In the genomic region with DNA sequence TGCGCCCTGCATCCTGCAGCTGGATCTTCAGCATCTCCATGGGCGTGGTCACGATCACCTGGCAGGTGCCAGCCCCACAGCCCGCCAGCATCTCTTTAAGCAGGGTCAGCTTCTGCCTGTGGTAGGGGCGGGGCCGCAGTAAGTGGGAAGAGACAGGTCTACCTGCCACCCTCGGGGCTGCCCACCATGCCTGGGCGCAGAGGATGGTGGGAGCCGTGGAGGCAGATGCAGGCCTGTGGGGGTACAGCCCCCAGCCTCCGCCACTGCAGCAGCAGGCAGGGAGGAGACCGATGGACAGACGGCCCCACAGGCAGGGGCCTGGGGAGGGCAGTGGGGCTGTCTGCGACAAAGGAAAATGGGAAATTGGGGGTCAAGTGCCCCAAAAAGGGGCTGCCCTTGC, we compare ENCODE assay signal across 16 cellular contexts. TPM values are rescaled to one million over a fixed set of nuclear protein-coding genes. Genes with fewer than 3 reads are reported as not detected.
DNase-seq lines count a peak whose midpoint lies in the region; ATAC-seq, FAIRE-seq and TF ChIP-seq lines count a peak whose summit lies in the region.
"Had no signal": no experiment of that assay in that cellular context is flagged by ENCODE, and none has a peak within 500 bp of the region (broad histone marks: within the 10 kb centered on the region; RNA-seq: fewer than 3 reads in every experiment).

No MANE protein-coding gene starts in this region.

- no peak overlapping the region for H3K27ac Mint-ChIP-seq in stimulated activated memory B cell treated with anti-CD40 and anti-IgM and Interleukin-4, amounts not matched to agents 10 μg/mL and 1 μg/mL and 100 μg/mL, for 72 hours
- H3K27ac Mint-ChIP-seq: HFFc6 had no signal

- H3K9me3 ChIP-seq in K562 (replicated peaks; ENCODE audit: control insufficient read depth, insufficient read depth, low read depth, low read length): no peaks in the 10 kb centered on the region
- H3K9me3 ChIP-seq: BLaER1, HAP-1 had no signal

- ATAC-seq in K562 (no peak), HG03196 (IDR thresholded peaks at IDR 0.05; ENCODE audit: unreplicated experiment) (no peak)
- ATAC-seq in stimulated activated memory B cell treated with anti-CD40 and anti-IgM and Interleukin-4, amounts not matched to agents 10 μg/mL and 1 μg/mL and 100 μg/mL, for 72 hours: no peak

- H2AFZ ChIP-seq in K562 (ENCODE audit: low read depth, low read length): no peak overlapping the region

- H4K20me1 ChIP-seq in K562 (replicated peaks; ENCODE audit: control insufficient read depth, insufficient read depth, low read length): no peaks in the 10 kb centered on the region

- no peaks in the 10 kb centered on the region for H3K27me3 ChIP-seq in K562 (ENCODE audit: control insufficient read depth in 2 of 2, insufficient read depth in 2 of 2, low read length in 2 of 2)
- H3K27me3 ChIP-seq: BLaER1 had no signal

- TF ChIP-seq POLR2A in K562 (conservative IDR thresholded peaks at IDR 0.05): no peak

- FAIRE-seq in K562 (lab: Jason Lieb, UNC): no peak
- FAIRE-seq: H1 had no signal

- H3K4me1 Mint-ChIP-seq in stimulated activated memory B cell treated with anti-CD40 and anti-IgM and Interleukin-4, amounts not matched to agents 10 μg/mL and 1 μg/mL and 100 μg/mL, for 72 hours: peaks cover 25% of the 10 kb centered on the region

- no peak overlapping the region for H3K9ac ChIP-seq in K562 (ENCODE audit: insufficient read depth in 1 of 2, low read depth in 2 of 2, low read length in 2 of 2)
- H3K9ac ChIP-seq: BLaER1 had no signal

- peaks cover 32% of the 10 kb centered on the region for H3K36me3 Mint-ChIP-seq in stimulated activated memory B cell treated with anti-CD40 and anti-IgM and Interleukin-4, amounts not matched to agents 10 μg/mL and 1 μg/mL and 100 μg/mL, for 72 hours

- peaks cover 7 to 89% of the 10 kb centered on the region in 2 experiments for H3K4me1 ChIP-seq in K562 (replicated peaks in 1 of 2; ENCODE audit: control insufficient read depth in 2 of 2, insufficient read depth in 2 of 2, low read length in 2 of 2)

- TF ChIP-seq EP300 in K562 (IDR thresholded peaks at IDR 0.05; ENCODE audit: low read length): no peak

- TF ChIP-seq CTCF in K562 (IDR thresholded peaks at IDR 0.05 in 2 of 3, conservative IDR thresholded peaks at IDR 0.05 in 1 of 3; ENCODE audit: insufficient read depth in 2 of 3, low read depth in 1 of 3, low read length in 3 of 3): no peak

- BruUV-seq in K562 (replicated peaks; lab: Mats Ljungman, UMichigan): no TSS peak

- no peak for TF ChIP-seq RAD21 in K562 (CRISPR knock-in tag; conservative IDR thresholded peaks at IDR 0.05 in 1 of 2, IDR thresholded peaks at IDR 0.05 in 1 of 2)

- POLR2A ChIA-PET in K562 (lab: Yijun Ruan, JAX): interaction anchor here (0.5 to 1.3 kb wide), 6 partner anchors 9 to 54 kb away, joined by 3 to 4 read pairs (median 3); a partner anchor contains a TSS

- H3K9me1 ChIP-seq in K562 (ENCODE audit: control insufficient read depth, insufficient read depth, low read length): peaks cover 3% of the 10 kb centered on the region

- peaks cover 24% of the 10 kb centered on the region for H3K27me3 Mint-ChIP-seq in stimulated activated memory B cell treated with anti-CD40 and anti-IgM and Interleukin-4, amounts not matched to agents 10 μg/mL and 1 μg/mL and 100 μg/mL, for 72 hours

- CTCF ChIA-PET in K562 (lab: Yijun Ruan, JAX; ENCODE audit: low intra/inter-chr PET ratio): no interaction called here

- peaks cover 26% of the 10 kb centered on the region for H3K79me2 ChIP-seq in K562 (ENCODE audit: control insufficient read depth, insufficient read depth, low read length)

- H3K36me3 ChIP-seq in K562 (ENCODE audit: control insufficient read depth, insufficient read depth, low read length): peaks cover 31% of the 10 kb centered on the region; the same call in 1 of the 3 replicates

- no peaks in the 10 kb centered on the region for H3K9me3 Mint-ChIP-seq in stimulated activated memory B cell treated with anti-CD40 and anti-IgM and Interleukin-4, amounts not matched to agents 10 μg/mL and 1 μg/mL and 100 μg/mL, for 72 hours
- H3K9me3 Mint-ChIP-seq: CD8-positive, alpha-beta memory T cell; HFFc6 had no signal

- in situ Hi-C loops in K562 (cut with MboI): no loop called here

- DNase-seq in NCI-H1105 (lab: John Stamatoyannopoulos, UW) (peak; percentile 4), NCI-H1105 treated with DMSO at 0.1 percent for 48 hours (lab: John Stamatoyannopoulos, UW) (no peak), NCI-H526 treated with DMSO at 0.1 percent for 48 hours (lab: John Stamatoyannopoulos, UW) (peak; percentile 30), K562 (ENCODE audit: extremely low read depth in 1 of 4, low spot score in 3 of 4) (no peak), AG20443 (ENCODE audit: low spot score) (no peak)
- DNase-seq in activated CD4-positive, alpha-beta T cell treated with anti-CD3 and anti-CD28 coated beads, Interleukin-2, amount 50 U/mL, for 4 hours: no peak
- DNase-seq: AML-193; CD8-positive, alpha-beta memory T cell; HFFc6 had no signal

- no peak overlapping the region for H3K4me2 ChIP-seq in K562 (ENCODE audit: insufficient read depth, low read length)
- H3K4me2 ChIP-seq: BLaER1 had no signal

- 91% methylated on average over 10 of the region's 13 CpGs for WGBS in K562 (ENCODE audit: insufficient coverage, low coverage, missing lambda C conversion rate)

- no peak overlapping the region for H3K27ac ChIP-seq in K562 (ENCODE audit: extremely low read depth, low read depth, low read length)
- H3K27ac ChIP-seq: 22Rv1, BLaER1, HL-60 had no signal

- H3K4me3 Mint-ChIP-seq in stimulated activated memory B cell treated with anti-CD40 and anti-IgM and Interleukin-4, amounts not matched to agents 10 μg/mL and 1 μg/mL and 100 μg/mL, for 72 hours: peak overlapping the region; percentile 15
- H3K4me3 Mint-ChIP-seq: HFFc6 had no signal

- intact Hi-C loops in K562 (cut with micrococcal nuclease): loop anchor here (10.0 kb wide), 1 partner anchor 228 kb away; a partner anchor contains a TSS

- no peak overlapping the region for H3K4me3 ChIP-seq in K562
- H3K4me3 ChIP-seq: BLaER1, HAP-1 had no signal

RNA-seq across cellular contexts. Expression of a gene that starts 3.0 kb away (rescaled TPM):
- total RNA-seq in K562 (2011; cell fraction: chromatin; rRNA removed; ENCODE audit: low replicate concordance): not detected in 2 replicates
- not detected in 2 replicates for total RNA-seq in K562 (2011; cell fraction: nucleolus; rRNA removed)
- total RNA-seq in K562 (2011; cell fraction: nucleoplasm; rRNA removed): not detected in 2 replicates
- total RNA-seq in K562 (2014; rRNA removed) (0.18 and 0.73 TPM in 2 replicates), K562 (2014; rRNA removed; fragmentation: Illumina TruSeq; extraction: Trizol) (not detected in 2 replicates), K562 (2015; rRNA removed; fragmentation: Illumina TruSeq; extraction: Trizol) (not detected in 2 replicates), K562 (2021) (0.16 and 0.63 TPM in 2 replicates)
- polyA plus RNA-seq in K562 (2011; rRNA removed) (not detected in 2 replicates), K562 (2014; fragmentation: Illumina TruSeq; extraction: Trizol) (0.13 and 0.24 TPM in 2 replicates), K562 (2014; fragmentation: Nextera tagmentation; extraction: Ambion mirVana) (not detected), K562 (2014; rRNA removed) (1.2 TPM in 1 of 2 replicates, not detected in the other)
- 0.06 TPM in 1 of 2 replicates, not detected in the other for polyA plus RNA-seq in K562 (2011; cell fraction: cytosol; rRNA removed)
- not detected in 2 replicates for polyA plus RNA-seq in K562 (2011; cell fraction: nucleus; rRNA removed)
- 0.28 and 0.31 TPM in 2 replicates for polyA plus RNA-seq in K562 (2012)
- polyA minus RNA-seq in K562 (2011; rRNA and poly(A)+ RNA removed): not detected in 2 replicates
- polyA minus RNA-seq in K562 (2011; cell fraction: cytosol; rRNA and poly(A)+ RNA removed): not detected in 2 replicates
- polyA minus RNA-seq in K562 (2011; cell fraction: nucleus; rRNA and poly(A)+ RNA removed): not detected in 2 replicates

RNA-seq across cellular contexts. Expression of a gene that starts 5.2 kb away (rescaled TPM):
- 18.6 and 84.0 TPM in 2 replicates for total RNA-seq in K562 (2011; cell fraction: chromatin; rRNA removed; ENCODE audit: low replicate concordance)
- 75.0 and 76.5 TPM in 2 replicates for total RNA-seq in K562 (2011; cell fraction: nucleolus; rRNA removed)
- total RNA-seq in K562 (2011; cell fraction: nucleoplasm; rRNA removed): 35.6 and 39.5 TPM in 2 replicates
- total RNA-seq in K562 (2014; rRNA removed) (17.0 and 21.5 TPM in 2 replicates), K562 (2014; rRNA removed; fragmentation: Illumina TruSeq; extraction: Trizol) (2.5 and 3.0 TPM in 2 replicates), K562 (2015; rRNA removed; fragmentation: Illumina TruSeq; extraction: Trizol) (11.4 and 11.8 TPM in 2 replicates), K562 (2021) (54.7 and 55.4 TPM in 2 replicates)
- polyA plus RNA-seq in K562 (2011; rRNA removed) (9.3 and 32.2 TPM in 2 replicates), K562 (2014; fragmentation: Illumina TruSeq; extraction: Trizol) (15.0 and 37.3 TPM in 2 replicates), K562 (2014; fragmentation: Nextera tagmentation; extraction: Ambion mirVana) (under 1 TPM; 0.41 to 0.44 TPM), K562 (2014; rRNA removed) (30.0 and 32.8 TPM in 2 replicates)
- polyA plus RNA-seq in K562 (2011; cell fraction: cytosol; rRNA removed): 10.7 and 26.2 TPM in 2 replicates
- polyA plus RNA-seq in K562 (2011; cell fraction: nucleus; rRNA removed): 46.7 and 86.6 TPM in 2 replicates
- polyA plus RNA-seq in K562 (2012): 25.7 and 28.8 TPM in 2 replicates
- 6.1 and 7.3 TPM in 2 replicates for polyA minus RNA-seq in K562 (2011; rRNA and poly(A)+ RNA removed)
- 19.8 and 31.9 TPM in 2 replicates for polyA minus RNA-seq in K562 (2011; cell fraction: cytosol; rRNA and poly(A)+ RNA removed)
- 14.7 and 16.0 TPM in 2 replicates for polyA minus RNA-seq in K562 (2011; cell fraction: nucleus; rRNA and poly(A)+ RNA removed)

RNA-seq across cellular contexts. Expression of a gene that starts 12.2 kb away (rescaled TPM):
- total RNA-seq in K562 (2011; cell fraction: chromatin; rRNA removed; ENCODE audit: low replicate concordance): 31.9 and 139 TPM in 2 replicates
- total RNA-seq in K562 (2011; cell fraction: nucleolus; rRNA removed): 157 and 166 TPM in 2 replicates
- total RNA-seq in K562 (2011; cell fraction: nucleoplasm; rRNA removed): 58.5 and 69.8 TPM in 2 replicates
- total RNA-seq in K562 (2014; rRNA removed) (13.2 and 18.7 TPM in 2 replicates), K562 (2014; rRNA removed; fragmentation: Illumina TruSeq; extraction: Trizol) (0.95 and 1.0 TPM in 2 replicates), K562 (2015; rRNA removed; fragmentation: Illumina TruSeq; extraction: Trizol) (7.3 and 7.6 TPM in 2 replicates), K562 (2021) (31.3 and 32.1 TPM in 2 replicates)
- polyA plus RNA-seq in K562 (2011; rRNA removed) (8.5 and 20.7 TPM in 2 replicates), K562 (2014; fragmentation: Illumina TruSeq; extraction: Trizol) (3.0 and 11.1 TPM in 2 replicates), K562 (2014; fragmentation: Nextera tagmentation; extraction: Ambion mirVana) (under 1 TPM; 0.32 to 0.36 TPM), K562 (2014; rRNA removed) (47.5 and 52.7 TPM in 2 replicates)
- polyA plus RNA-seq in K562 (2011; cell fraction: cytosol; rRNA removed): 13.4 and 29.0 TPM in 2 replicates
- polyA plus RNA-seq in K562 (2011; cell fraction: nucleus; rRNA removed): 284 and 380 TPM in 2 replicates
- 20.6 and 37.0 TPM in 2 replicates for polyA plus RNA-seq in K562 (2012)
- polyA minus RNA-seq in K562 (2011; rRNA and poly(A)+ RNA removed): 2.6 and 3.2 TPM in 2 replicates
- polyA minus RNA-seq in K562 (2011; cell fraction: cytosol; rRNA and poly(A)+ RNA removed): 11.4 and 11.9 TPM in 2 replicates
- polyA minus RNA-seq in K562 (2011; cell fraction: nucleus; rRNA and poly(A)+ RNA removed): 53.5 and 55.9 TPM in 2 replicates

RNA-seq across cellular contexts. Expression of a gene that starts 15.6 kb away (rescaled TPM):
- 140 and 450 TPM in 2 replicates for total RNA-seq in K562 (2011; cell fraction: chromatin; rRNA removed; ENCODE audit: low replicate concordance)
- total RNA-seq in K562 (2011; cell fraction: nucleolus; rRNA removed): 336 and 342 TPM in 2 replicates
- total RNA-seq in K562 (2011; cell fraction: nucleoplasm; rRNA removed): 156 and 178 TPM in 2 replicates
- total RNA-seq in K562 (2014; rRNA removed) (50.8 and 50.9 TPM in 2 replicates), K562 (2014; rRNA removed; fragmentation: Illumina TruSeq; extraction: Trizol) (13.5 and 17.1 TPM in 2 replicates), K562 (2015; rRNA removed; fragmentation: Illumina TruSeq; extraction: Trizol) (45.4 and 49.5 TPM in 2 replicates), K562 (2021) (105 and 118 TPM in 2 replicates)
- polyA plus RNA-seq in K562 (2011; rRNA removed) (35.8 and 58.6 TPM in 2 replicates), K562 (2014; fragmentation: Illumina TruSeq; extraction: Trizol) (36.9 and 78.5 TPM in 2 replicates), K562 (2014; fragmentation: Nextera tagmentation; extraction: Ambion mirVana) (1 to 10 TPM; 2.8 to 3.3 TPM), K562 (2014; rRNA removed) (144 TPM in 2 replicates)
- 47.9 and 104 TPM in 2 replicates for polyA plus RNA-seq in K562 (2011; cell fraction: cytosol; rRNA removed)
- polyA plus RNA-seq in K562 (2011; cell fraction: nucleus; rRNA removed): 263 and 504 TPM in 2 replicates
- polyA plus RNA-seq in K562 (2012): 53.2 and 84.6 TPM in 2 replicates
- 6.8 and 13.8 TPM in 2 replicates for polyA minus RNA-seq in K562 (2011; rRNA and poly(A)+ RNA removed)
- 29.3 and 39.0 TPM in 2 replicates for polyA minus RNA-seq in K562 (2011; cell fraction: cytosol; rRNA and poly(A)+ RNA removed)
- polyA minus RNA-seq in K562 (2011; cell fraction: nucleus; rRNA and poly(A)+ RNA removed): 57.2 and 63.4 TPM in 2 replicates

RNA-seq across cellular contexts. Expression of a gene that starts 16.9 kb away (rescaled TPM):
- 170 and 292 TPM in 2 replicates for total RNA-seq in K562 (2011; cell fraction: chromatin; rRNA removed; ENCODE audit: low replicate concordance)
- total RNA-seq in K562 (2011; cell fraction: nucleolus; rRNA removed): 396 and 422 TPM in 2 replicates
- total RNA-seq in K562 (2011; cell fraction: nucleoplasm; rRNA removed): 508 and 986 TPM in 2 replicates
- total RNA-seq in K562 (2014; rRNA removed): 1,805 and 1,933 TPM in 2 replicates
- 1,134 and 1,237 TPM in 2 replicates for total RNA-seq in K562 (2014; rRNA removed; fragmentation: Illumina TruSeq; extraction: Trizol)
- 1,326 and 1,329 TPM in 2 replicates for total RNA-seq in K562 (2015; rRNA removed; fragmentation: Illumina TruSeq; extraction: Trizol)
- total RNA-seq in K562 (2021): 3,807 and 3,932 TPM in 2 replicates
- polyA plus RNA-seq in K562 (2011; rRNA removed): 687 and 817 TPM in 2 replicates
- polyA plus RNA-seq in K562 (2011; cell fraction: cytosol; rRNA removed): 1,159 and 2,082 TPM in 2 replicates
- 711 and 782 TPM in 2 replicates for polyA plus RNA-seq in K562 (2011; cell fraction: nucleus; rRNA removed)
- polyA plus RNA-seq in K562 (2012): 2,625 and 2,975 TPM in 2 replicates
- polyA plus RNA-seq in K562 (2014; fragmentation: Illumina TruSeq; extraction: Trizol): 528 and 867 TPM in 2 replicates
- 1,000 to 10,000 TPM; 1,853 to 1,893 TPM for polyA plus RNA-seq in K562 (2014; fragmentation: Nextera tagmentation; extraction: Ambion mirVana)
- polyA plus RNA-seq in K562 (2014; rRNA removed): 1,548 and 1,633 TPM in 2 replicates
- polyA minus RNA-seq in K562 (2011; rRNA and poly(A)+ RNA removed): 836 and 845 TPM in 2 replicates
- polyA minus RNA-seq in K562 (2011; cell fraction: cytosol; rRNA and poly(A)+ RNA removed): 1,403 and 1,771 TPM in 2 replicates
- polyA minus RNA-seq in K562 (2011; cell fraction: nucleus; rRNA and poly(A)+ RNA removed): 148 and 275 TPM in 2 replicates

Comparison
In these comparisons a context has a peak if more than half of its experiments do, and no peak if none do; other contexts are left out.
1. DNase-seq: peak in NCI-H1105 (single experiment) and NCI-H526 treated with DMSO at 0.1 percent for 48 hours (single experiment); none in NCI-H1105 treated with DMSO at 0.1 percent for 48 hours (single experiment), K562 (0 of 4), activated CD4-positive, alpha-beta T cell treated with anti-CD3 and anti-CD28 coated beads, Interleukin-2, amount 50 U/mL, for 4 hours (0 of 2) and AG20443 (single experiment).